10 cellular contexts compared by ENCODE assay signal in the genomic region with DNA sequence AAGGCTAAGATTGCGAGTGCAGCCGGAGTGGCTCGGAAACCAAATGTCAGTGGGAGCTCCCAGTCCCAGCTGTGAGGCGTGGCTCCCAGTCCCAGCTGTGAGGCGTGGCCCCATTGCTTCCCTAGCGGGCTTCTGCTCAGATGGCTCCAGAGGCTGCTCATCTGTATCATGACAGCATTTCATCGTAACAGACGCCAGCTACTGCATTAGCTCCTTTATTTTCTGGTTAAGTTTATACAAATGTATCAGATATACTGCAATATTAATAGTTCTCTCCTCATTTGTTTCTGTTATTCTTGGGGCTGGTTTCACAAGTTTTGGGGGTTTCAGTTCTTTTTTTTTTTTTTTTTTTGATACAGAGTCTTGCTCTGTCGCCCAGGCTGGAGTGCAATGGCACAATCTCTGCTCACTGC.
DNase-seq lines count a peak whose midpoint lies in the region; ATAC-seq, FAIRE-seq and TF ChIP-seq lines count a peak whose summit lies in the region.
"Had no signal": no experiment of that assay in that cellular context is flagged by ENCODE, and none has a peak within 500 bp of the region (broad histone marks: within the 10 kb centered on the region; RNA-seq: fewer than 3 reads in every experiment).

No MANE protein-coding gene starts in this region.

- no peaks in the 10 kb centered on the region for H3K36me3 ChIP-seq in BLaER1 treated with 17β-estradiol and CSF1 and Interleukin-3, amounts not matched to agents 10 nM and 100 nM
- no peaks in the 10 kb centered on the region for H3K36me3 ChIP-seq in OCI-LY3 (replicated peaks; ENCODE audit: low read depth, low read length)

- no peaks in the 10 kb centered on the region for H3K9me3 ChIP-seq in BLaER1 treated with 17β-estradiol and CSF1 and Interleukin-3, amounts not matched to agents 10 nM and 100 nM (replicated peaks in 1 of 11)
- H3K9me3 ChIP-seq in OCI-LY3 (ENCODE audit: insufficient read depth, low read length) = no peaks in the 10 kb centered on the region

- no peak overlapping the region for H3K4me3 ChIP-seq in BLaER1 treated with 17β-estradiol and CSF1 and Interleukin-3, amounts not matched to agents 10 nM and 100 nM
- H3K4me3 ChIP-seq in OCI-LY3 (ENCODE audit: low read length) = peak overlapping the region; percentile 61

- no peak for FAIRE-seq in D721Med (lab: Jason Lieb, UNC)

- H3K79me2 ChIP-seq in OCI-LY3 (ENCODE audit: low read length) = no peaks in the 10 kb centered on the region

- H3K4me1 ChIP-seq in BLaER1 treated with 17β-estradiol and CSF1 and Interleukin-3, amounts not matched to agents 10 nM and 100 nM = peaks cover 10 to 26% (median 20%) of the 10 kb centered on the region in 10 experiments; a peak in 19 of 20 replicates
- peaks cover 32% of the 10 kb centered on the region for H3K4me1 ChIP-seq in OCI-LY3 (ENCODE audit: low read length)

- no peak overlapping the region for H3K9ac ChIP-seq in BLaER1 treated with 17β-estradiol and CSF1 and Interleukin-3, amounts not matched to agents 10 nM and 100 nM
- no peak overlapping the region for H3K9ac ChIP-seq in OCI-LY3 (ENCODE audit: low read length)

- ATAC-seq in GM19397 (IDR thresholded peaks at IDR 0.05; ENCODE audit: unreplicated experiment) (peak; percentile 72), HG03039 (IDR thresholded peaks at IDR 0.05; ENCODE audit: unreplicated experiment) (peak; percentile 80)

- peak overlapping the region; percentile 15 to 68 (median 50) for H3K4me2 ChIP-seq in BLaER1 treated with 17β-estradiol and CSF1 and Interleukin-3, amounts not matched to agents 10 nM and 100 nM
- peak overlapping the region; percentile 78 for H3K4me2 ChIP-seq in OCI-LY3 (ENCODE audit: low read length)

- no peak overlapping the region for H2AFZ ChIP-seq in OCI-LY3 (ENCODE audit: low read depth, low read length)

- H4K20me1 ChIP-seq in BLaER1 treated with 17β-estradiol and CSF1 and Interleukin-3, amounts not matched to agents 10 nM and 100 nM = no peaks in the 10 kb centered on the region
- H4K20me1 ChIP-seq in OCI-LY3 (ENCODE audit: insufficient read depth, low read length) = peaks cover 9% of the 10 kb centered on the region; the same call in 1 of the 2 replicates

- no peaks in the 10 kb centered on the region for H3K27me3 ChIP-seq in BLaER1 treated with 17β-estradiol and CSF1 and Interleukin-3, amounts not matched to agents 10 nM and 100 nM
- H3K27me3 ChIP-seq in OCI-LY3 (ENCODE audit: low read depth, low read length) = peaks cover 54% of the 10 kb centered on the region

- H3K27ac ChIP-seq in BLaER1 treated with 17β-estradiol and CSF1 and Interleukin-3, amounts not matched to agents 10 nM and 100 nM = peak overlapping the region in 5 of 11 experiments; percentile 19 to 42 (median 30); a peak in 7 of 22 replicates
- H3K27ac ChIP-seq in OCI-LY3 (ENCODE audit: low read length) = no peak overlapping the region
- H3K27ac ChIP-seq: VCaP had no signal

- no peak for DNase-seq in HUDEP-2 (lab: John Stamatoyannopoulos, UW; ENCODE audit: unreplicated experiment in 76 of 76)
- no peak for DNase-seq in NCI-H526 (lab: John Stamatoyannopoulos, UW)
- DNase-seq in HuH-7 (ENCODE audit: low spot score) = no peak
- DNase-seq in D721Med (ENCODE audit: insufficient read length, low spot score) = no peak
- DNase-seq: stimulated activated CD4-positive, alpha-beta T cell treated with anti-CD3 and anti-CD28 coated beads, Interleukin-4, amount 100 ng/mL, for 24 hours had no signal

- TF ChIP-seq CTCF in OCI-LY3 (IDR thresholded peaks at IDR 0.05; ENCODE audit: low read depth, low read length) (no peak), D721Med (IDR thresholded peaks at IDR 0.05; ENCODE audit: insufficient read depth, missing control alignments) (no peak)
